In genomic region chr12:106495354-106495965, GRCh38 we compare ENCODE assay signal across 27 cellular contexts.
"Had no signal": no experiment of that assay in that cellular context is flagged by ENCODE, and none has a peak within 500 bp of the region (broad histone marks: within the 10 kb centered on the region; RNA-seq: fewer than 3 reads in every experiment).

No MANE protein-coding gene starts in this region.

- ATAC-seq: heart right ventricle; left lobe of liver; lower lobe of right lung; mucosa of descending colon; naive thymus-derived CD4-positive, alpha-beta T cell; natural killer cell treated with Interleukin-12 subunit alpha and Interleukin-12 subunit beta and Interleukin-15 and Interleukin-18, amount 100 ng/mL, for 72 hours; pancreas; psoas muscle; right lobe of liver; stimulated activated effector memory CD8-positive, alpha-beta T cell treated with anti-CD3 and anti-CD28 coated beads, Interleukin-12 subunit alpha, Interleukin-12 subunit beta, amount 100 ng/mL, for 72 hours had no signal

- H3K27me3 Mint-ChIP-seq: naive thymus-derived CD4-positive, alpha-beta T cell; natural killer cell treated with Interleukin-12 subunit alpha and Interleukin-12 subunit beta and Interleukin-15 and Interleukin-18, amount 100 ng/mL, for 72 hours; stimulated activated naive CD8-positive, alpha-beta T cell treated with anti-CD3 and anti-CD28 coated beads, Interleukin-15, Interleukin-2, amounts not matched to agents 100 ng/mL and 50 ng/mL, for 24 hours had no signal

- H3K27me3 ChIP-seq: heart right ventricle, hepatocyte, pancreas, right atrium auricular region, right lobe of liver, tibial nerve, upper lobe of left lung, vagina had no signal

- H3K4me1 Mint-ChIP-seq: mesothelial cell of epicardium; stimulated activated effector memory CD8-positive, alpha-beta T cell treated with anti-CD3 and anti-CD28 coated beads, Interleukin-12 subunit alpha, Interleukin-12 subunit beta, amount 100 ng/mL, for 72 hours had no signal

- H3K4me1 ChIP-seq: heart right ventricle, lower lobe of right lung, psoas muscle, right lobe of liver, upper lobe of left lung, vagina had no signal

- H3K4me3 Mint-ChIP-seq: mesothelial cell of epicardium; naive thymus-derived CD4-positive, alpha-beta T cell; natural killer cell treated with Interleukin-12 subunit alpha and Interleukin-12 subunit beta and Interleukin-15 and Interleukin-18, amount 100 ng/mL, for 72 hours; stimulated activated effector memory CD8-positive, alpha-beta T cell treated with anti-CD3 and anti-CD28 coated beads, Interleukin-12 subunit alpha, Interleukin-12 subunit beta, amount 100 ng/mL, for 72 hours; stimulated activated naive CD8-positive, alpha-beta T cell treated with anti-CD3 and anti-CD28 coated beads, Interleukin-15, Interleukin-2, amounts not matched to agents 100 ng/mL and 50 ng/mL, for 24 hours had no signal

- H2AFZ ChIP-seq: hepatocyte had no signal

- H3K27ac ChIP-seq: heart right ventricle, hepatocyte, lower lobe of right lung, pancreas, psoas muscle, right atrium auricular region, right lobe of liver, skin epidermis, tibial nerve, upper lobe of left lung, vagina had no signal

- H3K4me2 ChIP-seq: hepatocyte had no signal

- H3K27ac Mint-ChIP-seq: mesothelial cell of epicardium; natural killer cell treated with Interleukin-12 subunit alpha and Interleukin-12 subunit beta and Interleukin-15 and Interleukin-18, amount 100 ng/mL, for 72 hours; stimulated activated effector memory CD8-positive, alpha-beta T cell treated with anti-CD3 and anti-CD28 coated beads, Interleukin-12 subunit alpha, Interleukin-12 subunit beta, amount 100 ng/mL, for 72 hours; stimulated activated naive CD8-positive, alpha-beta T cell treated with anti-CD3 and anti-CD28 coated beads, Interleukin-15, Interleukin-2, amounts not matched to agents 100 ng/mL and 50 ng/mL, for 24 hours had no signal

- H3K9me3 ChIP-seq: heart right ventricle, lower lobe of right lung, mucosa of descending colon, pancreas, psoas muscle, right atrium auricular region, right lobe of liver, tibial nerve, upper lobe of left lung, vagina had no signal

- H3K4me3 ChIP-seq: heart right ventricle, hepatocyte, lower lobe of right lung, mucosa of descending colon, pancreas, psoas muscle, right atrium auricular region, right lobe of liver, skin epidermis, tibial nerve, upper lobe of left lung, vagina had no signal

- H3K9me3 Mint-ChIP-seq: mesothelial cell of epicardium; naive thymus-derived CD4-positive, alpha-beta T cell; natural killer cell treated with Interleukin-12 subunit alpha and Interleukin-12 subunit beta and Interleukin-15 and Interleukin-18, amount 100 ng/mL, for 72 hours; stimulated activated effector memory CD8-positive, alpha-beta T cell treated with anti-CD3 and anti-CD28 coated beads, Interleukin-12 subunit alpha, Interleukin-12 subunit beta, amount 100 ng/mL, for 72 hours; stimulated activated naive CD8-positive, alpha-beta T cell treated with anti-CD3 and anti-CD28 coated beads, Interleukin-15, Interleukin-2, amounts not matched to agents 100 ng/mL and 50 ng/mL, for 24 hours had no signal

- H3K79me2 ChIP-seq: hepatocyte had no signal

- DNase-seq: heart right ventricle; islet precursor cell; lower lobe of right lung; mammary epithelial cell; mesendoderm; mucosa of descending colon; naive thymus-derived CD4-positive, alpha-beta T cell; pancreas; posterior cingulate gyrus; psoas muscle; right lobe of liver; stimulated activated CD4-positive, alpha-beta T cell treated with anti-CD3 and anti-CD28 coated beads, Interleukin-12 subunit alpha, Interleukin-12 subunit beta, amount 100 ng/mL, for 4 hours; stimulated activated CD4-positive, alpha-beta T cell treated with anti-CD3 and anti-CD28 coated beads, Interleukin-15, amount 100 ng/mL, for 24 hours; stimulated activated CD4-positive, alpha-beta T cell treated with anti-CD3 and anti-CD28 coated beads, Interleukin-2, amount 100 ng/mL, for 24 hours; stimulated activated CD4-positive, alpha-beta T cell treated with anti-CD3 and anti-CD28 coated beads, Interleukin-4, amount 100 ng/mL, for 24 hours; stimulated activated naive CD4-positive, alpha-beta T cell; upper lobe of left lung had no signal
